ENCODE assay signal across 8 cellular contexts in genomic region chr14:91113829-91114078, GRCh38. TPM values are rescaled to one million over a fixed set of nuclear protein-coding genes. Genes with fewer than 3 reads are reported as not detected.
DNase-seq lines count a peak whose midpoint lies in the region; TF ChIP-seq lines count a peak whose summit lies in the region.

DGLUCY (plus strand) TSS chr14:91114073; CDS start chr14:91160295, 46,222 bp downstream.

- peak within 1 kb of the TSS; percentile 27 for H3K4me3 ChIP-seq in HEK293 (ENCODE audit: low read depth, low read length)
- H3K4me3 ChIP-seq in adrenal gland: peak within 1 kb of the TSS; percentile 13 to 67 (median 50)
- peak within 1 kb of the TSS; percentile 70 to 72 for H3K4me3 ChIP-seq in right atrium auricular region

- intact Hi-C loops in adrenal gland (cut with DNase I): no loop called here

- peak; percentile 81 for DNase-seq in NCI-H345 (lab: John Stamatoyannopoulos, UW)
- DNase-seq in NCI-H345 treated with DMSO at 0.1 percent for 48 hours (lab: John Stamatoyannopoulos, UW; ENCODE audit: unreplicated experiment): no peak
- peak; percentile 60 for DNase-seq in NCI-H1436 (lab: John Stamatoyannopoulos, UW)
- DNase-seq in adrenal gland: peak; percentile 70 to 89 (median 82)
- no peak for DNase-seq in right atrium auricular region (ENCODE audit: low spot score)
- DNase-seq in renal cortical epithelial cell (ENCODE audit: low read depth): no peak
- DNase-seq in GOT3 (lab: John Stamatoyannopoulos, UW): no peak

- H3K4me1 ChIP-seq in HEK293 (ENCODE audit: control insufficient read depth, insufficient read depth, low read length) (peaks cover 24% of the 10 kb centered on the region), adrenal gland (replicated peaks in 1 of 2) (peaks cover 23 to 45% of the 10 kb centered on the region in 2 donors), right atrium auricular region (peaks cover 0 to 43% of the 10 kb centered on the region in 2 donors)

- no peak for TF ChIP-seq CTCF in HEK293 (tag by site-specific recombination; IDR thresholded peaks at IDR 0.05)
- TF ChIP-seq CTCF in adrenal gland (IDR thresholded peaks at IDR 0.05): no peak
- no peak for TF ChIP-seq CTCF in right atrium auricular region (IDR thresholded peaks at IDR 0.05)

- H3K36me3 ChIP-seq in HEK293 (ENCODE audit: control insufficient read depth in 2 of 2, insufficient read depth in 1 of 2, low read length in 2 of 2) (no peaks in the 10 kb centered on the region), adrenal gland (replicated peaks in 1 of 2) (no peaks in the 10 kb centered on the region), right atrium auricular region (no peaks in the 10 kb centered on the region)

- TF ChIP-seq POLR2A in adrenal gland (IDR thresholded peaks at IDR 0.05): no peak

- H3K27ac ChIP-seq in HEK293 (ENCODE audit: extremely low read depth, low read depth, low read length) (peak within 1 kb of the TSS; percentile 63), adrenal gland (peak within 1 kb of the TSS; percentile 45 to 93 (median 89)), right atrium auricular region (peak within 1 kb of the TSS; percentile 93 to 96)

- POLR2A ChIA-PET in HEK293 (lab: Yijun Ruan, JAX): interaction anchor here (0.5 to 0.9 kb wide), 2 partner anchors 53 to 258 kb away, joined by 3 read pairs; partner anchors contain the start of gene RPS6KA5

- H3K9me3 ChIP-seq in HEK293 (ENCODE audit: control insufficient read depth, insufficient read depth, low read depth, low read length): no peaks in the 10 kb centered on the region
- no peaks in the 10 kb centered on the region for H3K9me3 ChIP-seq in adrenal gland (replicated peaks in 1 of 3)
- no peaks in the 10 kb centered on the region for H3K9me3 ChIP-seq in right atrium auricular region

- CTCF ChIA-PET in HEK293 (lab: Yijun Ruan, JAX): interaction anchor here (1.1 kb wide), 1 partner anchor 26 kb away, joined by 5 read pairs; no protein-coding TSS in a partner anchor

- WGBS in adrenal gland, 4 donors: 0% methylated on average over 4 to 5 of the region's 5 CpGs

- H3K27me3 ChIP-seq in adrenal gland: no peaks in the 10 kb centered on the region
- no peaks in the 10 kb centered on the region for H3K27me3 ChIP-seq in right atrium auricular region

TF ChIP-seq in HEK293, 187 proteins besides CTCF, POLR2A, EP300 and RAD21 (continues in another document):
- TF ChIP-seq ZNF426 (tag by site-specific recombination; IDR thresholded peaks at IDR 0.05) (no peak), ZNF626 (tag by site-specific recombination; IDR thresholded peaks at IDR 0.05) (no peak), ZNF280C (tag by site-specific recombination; IDR thresholded peaks at IDR 0.05) (no peak), ZNF280D (tag by site-specific recombination; IDR thresholded peaks at IDR 0.05) (no peak), ZNF248 (tag by site-specific recombination; IDR thresholded peaks at IDR 0.05) (no peak), ZFP41 (tag by site-specific recombination; IDR thresholded peaks at IDR 0.05; ENCODE audit: borderline replicate concordance) (no peak), ZBTB48 (tag by site-specific recombination; IDR thresholded peaks at IDR 0.05) (no peak), ZBTB17 (tag by site-specific recombination; IDR thresholded peaks at IDR 0.05) (peak; percentile 81), KLF16 (tag by site-specific recombination; IDR thresholded peaks at IDR 0.05) (no peak), KLF1 (tag by site-specific recombination; IDR thresholded peaks at IDR 0.05) (no peak), PRDM10 (tag by site-specific recombination; IDR thresholded peaks at IDR 0.05) (no peak), ZBTB21 (tag by site-specific recombination; IDR thresholded peaks at IDR 0.05) (no peak), ZBTB44 (tag by site-specific recombination; IDR thresholded peaks at IDR 0.05) (peak; percentile 82; the same call in 1 of the 2 replicates)

RNA-seq across cellular contexts. Expression of gene DGLUCY, which starts in this region (rescaled TPM):
- total RNA-seq in adrenal gland (10 to 100 TPM; 48.9 to 93.4 (median 77.5) TPM), right atrium auricular region (100 to 1,000 TPM in 1 of 2 donors, 10 to 100 TPM in 1; 81.8 to 136 TPM), renal cortical epithelial cell (53.7 and 56.8 TPM in 2 replicates)
- 10 to 100 TPM; 50.3 to 65.1 (median 60.1) TPM for polyA plus RNA-seq in adrenal gland

Comparison
In these comparisons a context has a peak if more than half of its experiments do, and no peak if none do; other contexts are left out.
1. DNase-seq: peak in NCI-H345 (single experiment), NCI-H1436 (single experiment) and adrenal gland (7 of 7); none in NCI-H345 treated with DMSO at 0.1 percent for 48 hours (single experiment), right atrium auricular region (single experiment), renal cortical epithelial cell (single experiment) and GOT3 (single experiment).
2. Peak in every context shown above with its lines, with median percentiles within 50 percentile points of each other: H3K27ac ChIP-seq and H3K4me3 ChIP-seq.